12 cellular contexts compared by ENCODE assay signal in genomic region chr11:76577199-76577920, GRCh38.
DNase-seq lines count a peak whose midpoint lies in the region; ATAC-seq, FAIRE-seq and TF ChIP-seq lines count a peak whose summit lies in the region.
"Had no signal": no experiment of that assay in that cellular context is flagged by ENCODE, and none has a peak within 500 bp of the region (broad histone marks: within the 10 kb centered on the region; RNA-seq: fewer than 3 reads in every experiment).

No MANE protein-coding gene starts in this region.

- no peaks in the 10 kb centered on the region for H3K36me3 Mint-ChIP-seq in CD4-positive, alpha-beta memory T cell
- no peaks in the 10 kb centered on the region for H3K36me3 Mint-ChIP-seq in T-cell

- H3K4me1 ChIP-seq in BLaER1 = peaks cover 18% of the 10 kb centered on the region
- no peaks in the 10 kb centered on the region for H3K4me1 ChIP-seq in parathyroid adenoma
- H3K4me1 ChIP-seq in CD4-positive, alpha-beta memory T cell (ENCODE audit: insufficient read depth, low read length) = no peaks in the 10 kb centered on the region

- H3K4me3 Mint-ChIP-seq in CD4-positive, alpha-beta memory T cell = no peak overlapping the region
- H3K4me3 Mint-ChIP-seq in T-cell = no peak overlapping the region
- H3K4me3 Mint-ChIP-seq: activated naive CD4-positive, alpha-beta T cell treated with anti-CD3 and anti-CD28 coated beads for 36 hours had no signal

- TF ChIP-seq CTCF in foreskin fibroblast (IDR thresholded peaks at IDR 0.05; ENCODE audit: low read depth, low read length) (no peak), parathyroid adenoma (IDR thresholded peaks at IDR 0.05) (no peak)

- CTCF ChIA-PET in CD4-positive, alpha-beta memory T cell (lab: Charles Lee; ENCODE audit: partially characterized antibody) = interaction anchor here (1.0 to 1.2 kb wide), 2 partner anchors 8 to 103 kb away, joined by 3 read pairs; no protein-coding TSS in a partner anchor
- CTCF ChIA-PET in T-cell (lab: Charles Lee) = interaction anchor here in 1 of 2 donors (0.6 kb wide), 1 partner anchor 1975 kb away, joined by 3 read pairs; no protein-coding TSS in a partner anchor

- intact Hi-C loops in CD4-positive, alpha-beta memory T cell (cut with micrococcal nuclease) = no loop called here

- H3K9ac ChIP-seq in BLaER1 (0 out of 2 replicates have a peak overlapping the region, but pooled peaks have one; percentile 20), parathyroid adenoma (no peak overlapping the region)

- H3K27ac ChIP-seq in BLaER1 = 0 out of 2 replicates have a peak overlapping the region, but pooled peaks have one; percentile 12
- peak overlapping the region; percentile 88 for H3K27ac ChIP-seq in parathyroid adenoma
- no peak overlapping the region for H3K27ac ChIP-seq in CD4-positive, alpha-beta memory T cell (ENCODE audit: low read depth, low read length)
- H3K27ac ChIP-seq: ovary had no signal

- no peak overlapping the region for H2AFZ ChIP-seq in parathyroid adenoma

- peaks cover 2% of the 10 kb centered on the region in 2 donors for H3K27me3 Mint-ChIP-seq in CD4-positive, alpha-beta memory T cell
- H3K27me3 Mint-ChIP-seq in T-cell = peaks cover 13 to 18% of the 10 kb centered on the region in 2 donors

- DNase-seq in RCC 7860 (ENCODE audit: low spot score) (peak; percentile 96), foreskin fibroblast (peak; percentile 47 to 78), D341Med (ENCODE audit: low spot score) (no peak), T-cell (no peak)
- DNase-seq in CD4-positive, alpha-beta memory T cell = no peak
- DNase-seq: activated naive CD4-positive, alpha-beta T cell treated with anti-CD3 and anti-CD28 coated beads for 36 hours; OCI-M1 had no signal

- no peak overlapping the region for H3K27ac Mint-ChIP-seq in CD4-positive, alpha-beta memory T cell
- no peak overlapping the region for H3K27ac Mint-ChIP-seq in T-cell
- H3K27ac Mint-ChIP-seq: activated naive CD4-positive, alpha-beta T cell treated with anti-CD3 and anti-CD28 coated beads for 36 hours had no signal

- H3K36me3 ChIP-seq in BLaER1 (no peaks in the 10 kb centered on the region), parathyroid adenoma (ENCODE audit: control insufficient read depth, insufficient read depth, low read length) (no peaks in the 10 kb centered on the region)
- no peaks in the 10 kb centered on the region for H3K36me3 ChIP-seq in CD4-positive, alpha-beta memory T cell (ENCODE audit: insufficient read depth, low read length)
- H3K36me3 ChIP-seq: ovary had no signal

- H3K4me3 ChIP-seq in BLaER1 (no peak overlapping the region), foreskin fibroblast (ENCODE audit: low read depth in 1 of 2, low read length in 2 of 2) (no peak overlapping the region), parathyroid adenoma (ENCODE audit: low read depth, low read length) (no peak overlapping the region)
- H3K4me3 ChIP-seq in CD4-positive, alpha-beta memory T cell (ENCODE audit: low read length in 2 of 2) = no peak overlapping the region
- H3K4me3 ChIP-seq: ovary had no signal

- FAIRE-seq in RCC 7860 (lab: Jason Lieb, UNC) = peak; percentile 92
- FAIRE-seq: G401.6 had no signal

- no peaks in the 10 kb centered on the region for H3K79me2 ChIP-seq in parathyroid adenoma

- H3K9me3 ChIP-seq in BLaER1 (no peaks in the 10 kb centered on the region), parathyroid adenoma (ENCODE audit: control insufficient read depth, low read length) (no peaks in the 10 kb centered on the region)
- no peaks in the 10 kb centered on the region for H3K9me3 ChIP-seq in CD4-positive, alpha-beta memory T cell (ENCODE audit: control insufficient read depth in 1 of 2, low read length in 2 of 2)
- H3K9me3 ChIP-seq: ovary had no signal

- ATAC-seq in GM19035 (IDR thresholded peaks at IDR 0.05; ENCODE audit: unreplicated experiment) = no peak
- no peak for ATAC-seq in T-cell (replicated peaks in 1 of 4)

- H3K4me2 ChIP-seq in BLaER1 = peak overlapping the region; percentile 67
- no peak overlapping the region for H3K4me2 ChIP-seq in parathyroid adenoma (ENCODE audit: low read length)

- no peaks in the 10 kb centered on the region for H3K4me1 Mint-ChIP-seq in CD4-positive, alpha-beta memory T cell
- no peaks in the 10 kb centered on the region for H3K4me1 Mint-ChIP-seq in T-cell

- peaks cover 0 to 1% (median 0%) of the 10 kb centered on the region in 8 donors for H3K9me3 Mint-ChIP-seq in CD4-positive, alpha-beta memory T cell
- no peaks in the 10 kb centered on the region for H3K9me3 Mint-ChIP-seq in T-cell
- H3K9me3 Mint-ChIP-seq: activated naive CD4-positive, alpha-beta T cell treated with anti-CD3 and anti-CD28 coated beads for 36 hours had no signal

- no peaks in the 10 kb centered on the region for H4K20me1 ChIP-seq in BLaER1

- H3K27me3 ChIP-seq in BLaER1 (no peaks in the 10 kb centered on the region), parathyroid adenoma (ENCODE audit: control insufficient read depth, insufficient read depth, low read length) (no peaks in the 10 kb centered on the region)
- no peaks in the 10 kb centered on the region for H3K27me3 ChIP-seq in CD4-positive, alpha-beta memory T cell (ENCODE audit: insufficient read depth, low read length)
- H3K27me3 ChIP-seq: ovary had no signal

- POLR2A ChIA-PET in CD4-positive, alpha-beta memory T cell (lab: Charles Lee; ENCODE audit: partially characterized antibody) = no interaction called here
- POLR2A ChIA-PET in T-cell (lab: Charles Lee) = no interaction called here

Comparison
In these comparisons a context has a peak if more than half of its experiments do, and no peak if none do; other contexts are left out.
1. DNase-seq: peak in RCC 7860 (single experiment) and foreskin fibroblast (2 of 2); none in D341Med (single experiment), CD4-positive, alpha-beta memory T cell (0 of 5) and T-cell (0 of 34).